11 cellular contexts compared by ENCODE assay signal in the genomic region with DNA sequence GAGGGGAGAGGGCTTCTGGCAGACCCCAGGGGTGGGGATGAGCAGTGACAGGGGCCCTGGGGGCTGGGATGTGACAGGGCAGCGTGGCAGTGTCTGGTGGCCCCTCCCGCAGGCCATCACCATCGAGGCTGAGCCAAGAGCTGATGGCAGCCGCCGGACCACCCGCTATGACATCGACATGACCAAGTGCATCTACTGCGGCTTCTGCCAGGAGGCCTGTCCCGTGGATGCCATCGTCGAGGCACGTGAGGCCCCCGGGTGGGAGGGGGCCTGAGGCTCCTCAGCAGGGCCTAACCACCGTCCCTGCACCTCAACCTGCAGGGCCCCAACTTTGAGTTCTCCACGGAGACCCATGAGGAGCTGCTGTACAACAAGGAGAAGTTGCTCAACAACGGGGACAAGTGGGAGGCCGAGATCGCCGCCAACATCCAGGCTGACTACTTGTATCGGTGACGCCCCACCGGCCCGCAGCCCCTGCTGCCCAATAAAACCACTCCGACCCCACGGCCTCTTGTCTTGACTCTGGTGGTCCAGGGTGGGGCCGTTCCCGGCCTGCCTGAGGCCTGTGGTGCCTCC. TPM values are rescaled to one million over a fixed set of nuclear protein-coding genes. Genes with fewer than 3 reads are reported as not detected.
DNase-seq lines count a peak whose midpoint lies in the region; ATAC-seq and TF ChIP-seq lines count a peak whose summit lies in the region.
"Had no signal": no experiment of that assay in that cellular context is flagged by ENCODE, and none has a peak within 500 bp of the region (broad histone marks: within the 10 kb centered on the region; RNA-seq: fewer than 3 reads in every experiment).

No MANE protein-coding gene starts in this region.

- DNase-seq in WTC11 (ENCODE audit: low spot score) (no peak), immature natural killer cell (peak in 1 of 3 donors; percentile 6), 8988T (no peak), COLO829 (ENCODE audit: low spot score) (no peak), amygdala (lab: John Stamatoyannopoulos, UW) (no peak)
- DNase-seq in stimulated activated naive B cell treated with anti-CD40 and anti-IgM and Interleukin-4, amounts not matched to agents 10 μg/mL and 1 μg/mL and 100 μg/mL, for 72 hours: no peak
- no peak for DNase-seq in stimulated activated CD4-positive, alpha-beta T cell treated with anti-CD3 and anti-CD28 coated beads, Interleukin-4, amount 100 ng/mL, for 1 hour
- DNase-seq: NCI-H1436 treated with DMSO at 0.1 percent for 48 hours; stimulated activated naive CD4-positive, alpha-beta T cell had no signal

- H3K27me3 Mint-ChIP-seq in IgD-negative memory B cell (no peaks in the 10 kb centered on the region), WTC11 (ENCODE audit: low read depth) (no peaks in the 10 kb centered on the region), immature natural killer cell (ENCODE audit: low read depth in 3 of 3) (peaks cover 0 to 10% (median 3%) of the 10 kb centered on the region in 3 donors)
- no peaks in the 10 kb centered on the region for H3K27me3 Mint-ChIP-seq in stimulated activated naive B cell treated with anti-CD40 and anti-IgM and Interleukin-4, amounts not matched to agents 10 μg/mL and 1 μg/mL and 100 μg/mL, for 72 hours
- H3K27me3 Mint-ChIP-seq: memory B cell had no signal

- no peak for TF ChIP-seq CTCF in WTC11 (IDR thresholded peaks at IDR 0.05)

- no peak for ATAC-seq in WTC11
- no peak for ATAC-seq in stimulated activated naive B cell treated with anti-CD40 and anti-IgM and Interleukin-4, amounts not matched to agents 10 μg/mL and 1 μg/mL and 100 μg/mL, for 72 hours (replicated peaks)

- CTCF ChIA-PET in WTC11 (lab: Charles Lee): interaction anchor here (0.9 to 1.1 kb wide), 2 partner anchors 12 to 14 kb away, joined by 3 read pairs; no protein-coding TSS in a partner anchor

- H3K27ac Mint-ChIP-seq in IgD-negative memory B cell (peak overlapping the region; percentile 44 to 91 (median 78)), WTC11 (no peak overlapping the region), immature natural killer cell (peak overlapping the region; percentile 95 to 98 (median 98))
- H3K27ac Mint-ChIP-seq in stimulated activated naive B cell treated with anti-CD40 and anti-IgM and Interleukin-4, amounts not matched to agents 10 μg/mL and 1 μg/mL and 100 μg/mL, for 72 hours: peak overlapping the region; percentile 92

- POLR2A ChIA-PET in WTC11 (lab: Charles Lee): no interaction called here

- H3K4me3 Mint-ChIP-seq in IgD-negative memory B cell (peak overlapping the region in 1 of 4 donors; percentile 81), WTC11 (no peak overlapping the region), immature natural killer cell (peak overlapping the region; percentile 72 to 93 (median 77))
- H3K4me3 Mint-ChIP-seq in stimulated activated naive B cell treated with anti-CD40 and anti-IgM and Interleukin-4, amounts not matched to agents 10 μg/mL and 1 μg/mL and 100 μg/mL, for 72 hours: no peak overlapping the region
- H3K4me3 Mint-ChIP-seq: memory B cell had no signal

- H3K9me3 Mint-ChIP-seq in IgD-negative memory B cell (no peaks in the 10 kb centered on the region), WTC11 (no peaks in the 10 kb centered on the region), immature natural killer cell (peaks cover 0 to 3% (median 0%) of the 10 kb centered on the region in 6 donors)
- no peaks in the 10 kb centered on the region for H3K9me3 Mint-ChIP-seq in stimulated activated naive B cell treated with anti-CD40 and anti-IgM and Interleukin-4, amounts not matched to agents 10 μg/mL and 1 μg/mL and 100 μg/mL, for 72 hours
- H3K9me3 Mint-ChIP-seq: memory B cell had no signal

- H3K36me3 Mint-ChIP-seq in IgD-negative memory B cell: peaks cover 2% of the 10 kb centered on the region
- H3K36me3 Mint-ChIP-seq in WTC11: peaks cover 9% of the 10 kb centered on the region
- peaks cover 0 to 4% (median 0%) of the 10 kb centered on the region in 3 donors for H3K36me3 Mint-ChIP-seq in immature natural killer cell
- H3K36me3 Mint-ChIP-seq in stimulated activated naive B cell treated with anti-CD40 and anti-IgM and Interleukin-4, amounts not matched to agents 10 μg/mL and 1 μg/mL and 100 μg/mL, for 72 hours: peaks cover 19 to 25% of the 10 kb centered on the region in 2 donors

- H3K4me1 Mint-ChIP-seq in IgD-negative memory B cell (peaks cover 5 to 13% (median 11%) of the 10 kb centered on the region in 3 donors), WTC11 (peaks cover 19% of the 10 kb centered on the region), immature natural killer cell (peaks cover 36 to 48% of the 10 kb centered on the region in 2 donors)
- peaks cover 18 to 48% of the 10 kb centered on the region in 2 donors for H3K4me1 Mint-ChIP-seq in stimulated activated naive B cell treated with anti-CD40 and anti-IgM and Interleukin-4, amounts not matched to agents 10 μg/mL and 1 μg/mL and 100 μg/mL, for 72 hours

TF ChIP-seq in WTC11, 78 proteins besides CTCF, POLR2A, EP300 and RAD21:
- TF ChIP-seq CREB1 (CRISPR knock-in tag; IDR thresholded peaks at IDR 0.05): no peak
- 0 out of 2 replicates have a peak, but pooled peaks have one; percentile 47 for TF ChIP-seq NFATC4 (CRISPR knock-in tag; IDR thresholded peaks at IDR 0.05)

RNA-seq across cellular contexts. Expression of a gene that starts 2.6 kb away (rescaled TPM):
- polyA plus RNA-seq in IgD-negative memory B cell: 46.0 TPM
- 50.7 to 51.7 TPM (median 51.1 TPM) in 3 replicates for total RNA-seq in WTC11 (2021)
- polyA plus RNA-seq in immature natural killer cell: 100 to 1,000 TPM in 1 of 3 donors, 10 to 100 TPM in 2; 93.0 to 132 (median 93.3) TPM

RNA-seq across cellular contexts. Expression of a gene that starts 5.7 kb away (rescaled TPM):
- polyA plus RNA-seq in IgD-negative memory B cell (146 TPM), immature natural killer cell (100 to 1,000 TPM; 204 to 258 (median 215) TPM)
- 221 to 247 TPM (median 240 TPM) in 3 replicates for total RNA-seq in WTC11 (2021)

RNA-seq across cellular contexts. Expression of a gene that starts 26.1 kb away (rescaled TPM):
- 0.36 TPM for polyA plus RNA-seq in IgD-negative memory B cell
- total RNA-seq in WTC11 (2021): 0.30 to 0.53 TPM (median 0.46 TPM) in 3 replicates
- 1 to 10 TPM in 2 of 3 donors, not detected in 1; 3.4 to 3.8 TPM for polyA plus RNA-seq in immature natural killer cell

RNA-seq across cellular contexts. Expression of a gene that starts 32.3 kb away (rescaled TPM):
- polyA plus RNA-seq in IgD-negative memory B cell (140 TPM), immature natural killer cell (10 to 100 TPM; 29.7 to 42.7 (median 38.6) TPM)
- 27.7 to 29.7 TPM (median 27.9 TPM) in 3 replicates for total RNA-seq in WTC11 (2021)

Comparison
In these comparisons a context has a peak if more than half of its experiments do, and no peak if none do; other contexts are left out.
1. H3K4me3 Mint-ChIP-seq: peak in immature natural killer cell (5 of 5); none in WTC11 (single experiment) and stimulated activated naive B cell treated with anti-CD40 and anti-IgM and Interleukin-4, amounts not matched to agents 10 μg/mL and 1 μg/mL and 100 μg/mL, for 72 hours (0 of 2).